Comparison of ENCODE assay signal across 11 cellular contexts in genomic region chr11:2951235-2952110, GRCh38. TPM values are rescaled to one million over a fixed set of nuclear protein-coding genes. Genes with fewer than 3 reads are reported as not detected.
A peak's percentile ranks its signal among the peaks of the same experiment; 100 is the strongest.
DNase-seq lines count a peak whose midpoint lies in the region; ATAC-seq lines count a peak whose summit lies in the region.
"Had no signal": no experiment of that assay in that cellular context is flagged by ENCODE, and none has a peak within 500 bp of the region (broad histone marks: within the 10 kb centered on the region; RNA-seq: fewer than 3 reads in every experiment).

No MANE protein-coding gene starts in this region.

- H4K12ac ChIP-seq in trophoblast cell (ENCODE audit: low read depth, low read length): no peak overlapping the region

- H3K4me1 ChIP-seq in SJSA1 (replicated peaks) (peaks cover 45% of the 10 kb centered on the region), trophoblast cell (ENCODE audit: control insufficient read depth in 1 of 2, insufficient read depth in 2 of 2, low read length in 2 of 2) (peaks cover 4 to 7% of the 10 kb centered on the region in 2 experiments)

- H3K9me3 ChIP-seq in SJSA1 (replicated peaks): no peaks in the 10 kb centered on the region; the same call in 1 of the 2 replicates
- H3K9me3 ChIP-seq in trophoblast cell (ENCODE audit: insufficient read depth, low read depth, low read length): no peaks in the 10 kb centered on the region
- H3K9me3 ChIP-seq: neutrophil had no signal

- no peak overlapping the region for H3K4me3 ChIP-seq in SJSA1
- no peak overlapping the region for H3K4me3 ChIP-seq in trophoblast cell (ENCODE audit: low read depth, low read length)

- H3K27ac ChIP-seq in SJSA1 (peak overlapping the region; percentile 81), trophoblast cell (ENCODE audit: low read depth, low read length) (peak overlapping the region; percentile 24)
- H3K27ac ChIP-seq: neutrophil had no signal

- H2BK5ac ChIP-seq in trophoblast cell (ENCODE audit: low read depth, low read length, poor library complexity): peak overlapping the region; percentile 26

- no peak for DNase-seq in T-helper 1 cell
- peak; percentile 82 to 85 for DNase-seq in SJSA1 (ENCODE audit: low read depth in 1 of 2, low spot score in 2 of 2)
- peak; percentile 77 for DNase-seq in dermis blood vessel endothelial cell
- no peak for DNase-seq in trophoblast cell
- DNase-seq in left cardiac atrium: no peak
- no peak for DNase-seq in NCI-H1092 (lab: John Stamatoyannopoulos, UW)
- DNase-seq in head of caudate nucleus: no peak
- DNase-seq: activated B cell treated with CpG ODN at 0.5 μM for 24 hours, caudate nucleus had no signal

- peak overlapping the region; percentile 29 for H3K18ac ChIP-seq in trophoblast cell (ENCODE audit: low read length)

- H3K9me3 Mint-ChIP-seq in T-helper 1 cell treated with Interleukin-12 subunit alpha and Interleukin-12 subunit beta and Interleukin-4 antibody, amounts not matched to agents 30 μg/mL and 1 μg/mL, for 36 hours: no peaks in the 10 kb centered on the region
- H3K9me3 Mint-ChIP-seq: activated B cell treated with CpG ODN at 0.5 μM for 24 hours had no signal

- H2BK12ac ChIP-seq in trophoblast cell (ENCODE audit: low read length): no peak overlapping the region

- no peak overlapping the region for H4K8ac ChIP-seq in trophoblast cell (ENCODE audit: low read depth, low read length)

- H3K27me3 Mint-ChIP-seq in T-helper 1 cell treated with Interleukin-12 subunit alpha and Interleukin-12 subunit beta and Interleukin-4 antibody, amounts not matched to agents 30 μg/mL and 1 μg/mL, for 36 hours (ENCODE audit: low read depth): no peaks in the 10 kb centered on the region
- H3K27me3 Mint-ChIP-seq: activated B cell treated with CpG ODN at 0.5 μM for 24 hours had no signal

- H2AK5ac ChIP-seq in trophoblast cell (ENCODE audit: low read length): no peak overlapping the region

- H3K4me2 ChIP-seq in trophoblast cell (ENCODE audit: low read length): no peak overlapping the region

- no peak overlapping the region for H2BK120ac ChIP-seq in trophoblast cell (ENCODE audit: insufficient read depth, low read length, poor library complexity)

- H3K79me1 ChIP-seq in trophoblast cell (ENCODE audit: low read length): no peaks in the 10 kb centered on the region

- no CpG with 5 or more reads among the region's 9 CpGs for WGBS in trophoblast cell (ENCODE audit: extremely low coverage, insufficient coverage, insufficient read length)

- peaks cover 40% of the 10 kb centered on the region for H3K4me1 Mint-ChIP-seq in T-helper 1 cell treated with Interleukin-12 subunit alpha and Interleukin-12 subunit beta and Interleukin-4 antibody, amounts not matched to agents 30 μg/mL and 1 μg/mL, for 36 hours (ENCODE audit: low read depth)
- H3K4me1 Mint-ChIP-seq: activated B cell treated with CpG ODN at 0.5 μM for 24 hours had no signal

- no peak overlapping the region for H3K4ac ChIP-seq in trophoblast cell (ENCODE audit: low read depth, low read length)

- H3K79me2 ChIP-seq in trophoblast cell (ENCODE audit: control insufficient read depth, insufficient read depth, low read length, poor library complexity): no peaks in the 10 kb centered on the region

- H3K27me3 ChIP-seq in SJSA1 (replicated peaks) (no peaks in the 10 kb centered on the region), trophoblast cell (ENCODE audit: insufficient read depth, low read length) (no peaks in the 10 kb centered on the region)
- H3K27me3 ChIP-seq: neutrophil had no signal

- H3K4me3 Mint-ChIP-seq in T-helper 1 cell treated with Interleukin-12 subunit alpha and Interleukin-12 subunit beta and Interleukin-4 antibody, amounts not matched to agents 30 μg/mL and 1 μg/mL, for 36 hours: peak overlapping the region; percentile 19
- H3K4me3 Mint-ChIP-seq: activated B cell treated with CpG ODN at 0.5 μM for 24 hours had no signal

- H3K36me3 ChIP-seq in SJSA1 (peaks cover 98% of the 10 kb centered on the region), trophoblast cell (ENCODE audit: control insufficient read depth in 1 of 2, insufficient read depth in 2 of 2, low read length in 2 of 2) (peaks cover 52 to 72% of the 10 kb centered on the region in 2 experiments)

- no peak overlapping the region for H4K91ac ChIP-seq in trophoblast cell (ENCODE audit: low read depth, low read length)

- no peak for ATAC-seq in left cardiac atrium

- intact Hi-C loops in left cardiac atrium (cut with DNase I) (no loop called here), head of caudate nucleus (cut with DNase I) (no loop called here)

- H2AFZ ChIP-seq in trophoblast cell (ENCODE audit: insufficient read depth, low read length, poor library complexity): no peak overlapping the region

- H3K36me3 Mint-ChIP-seq in T-helper 1 cell treated with Interleukin-12 subunit alpha and Interleukin-12 subunit beta and Interleukin-4 antibody, amounts not matched to agents 30 μg/mL and 1 μg/mL, for 36 hours (ENCODE audit: low read depth): peaks cover 69% of the 10 kb centered on the region

- peak overlapping the region; percentile 79 for H3K27ac Mint-ChIP-seq in T-helper 1 cell treated with Interleukin-12 subunit alpha and Interleukin-12 subunit beta and Interleukin-4 antibody, amounts not matched to agents 30 μg/mL and 1 μg/mL, for 36 hours
- H3K27ac Mint-ChIP-seq: activated B cell treated with CpG ODN at 0.5 μM for 24 hours had no signal

- H3K9ac ChIP-seq in trophoblast cell (ENCODE audit: low read length): no peak overlapping the region

- H3K14ac ChIP-seq in trophoblast cell (ENCODE audit: low read length): peak overlapping the region; percentile 17

- no peak overlapping the region for H3K23ac ChIP-seq in trophoblast cell (ENCODE audit: low read length)

RNA-seq across cellular contexts. Expression of gene PHLDA2, which starts 22.3 kb away (rescaled TPM):
- 28.0 and 34.6 TPM in 2 replicates for total RNA-seq in SJSA1 (2014; rRNA removed; shearing (Covaris generic))
- total RNA-seq in dermis blood vessel endothelial cell (0.51 and 1.5 TPM in 2 replicates), left cardiac atrium (1 to 10 TPM; 2.2 to 3.4 TPM)
- 252 and 269 TPM in 2 replicates for polyA plus RNA-seq in trophoblast cell (2013)

RNA-seq across cellular contexts. Expression of gene NAP1L4, which starts 40.7 kb away (rescaled TPM):
- 186 and 214 TPM in 2 replicates for total RNA-seq in SJSA1 (2014; rRNA removed; shearing (Covaris generic))
- total RNA-seq in dermis blood vessel endothelial cell: 132 and 165 TPM in 2 replicates
- polyA plus RNA-seq in trophoblast cell (2013): 108 and 120 TPM in 2 replicates
- 100 to 1,000 TPM; 125 to 144 TPM for total RNA-seq in left cardiac atrium

Comparison
In these comparisons a context has a peak if more than half of its experiments do, and no peak if none do; other contexts are left out.
1. DNase-seq: peak in SJSA1 (2 of 2) and dermis blood vessel endothelial cell (single experiment); none in T-helper 1 cell (0 of 5), trophoblast cell (0 of 2), left cardiac atrium (single experiment), NCI-H1092 (single experiment) and head of caudate nucleus (0 of 42).